8 cellular contexts compared by ENCODE assay signal in genomic region chr1:33127001-33127823, GRCh38. TPM values are rescaled to one million over a fixed set of nuclear protein-coding genes. Genes with fewer than 3 reads are reported as not detected.
DNase-seq lines count a peak whose midpoint lies in the region; ATAC-seq, FAIRE-seq and TF ChIP-seq lines count a peak whose summit lies in the region.

No MANE protein-coding gene starts in this region.

- peak overlapping the region; percentile 96 for H2AFZ ChIP-seq in H1 (ENCODE audit: low read length)
- no peak overlapping the region for H2AFZ ChIP-seq in mesenchymal stem cell (ENCODE audit: low read depth, low read length)

- H3K27me3 Mint-ChIP-seq in activated CD8-positive, alpha-beta memory T cell treated with anti-CD3 and anti-CD28 coated beads, Interleukin-2, amount 10 ng/mL, durations not matched to agents 7 days and 5 days: no peaks in the 10 kb centered on the region

- in situ Hi-C loops in Caki2 (cut with HindIII; ENCODE audit: low pct_unique_long_range_greater_than_20kb, low sequenced_read_pairs): no loop called here

- 0 out of 3 replicates have a peak, but pooled peaks of 1 of the 2 experiments have one; percentile 37 for TF ChIP-seq EP300 in H1 (IDR thresholded peaks at IDR 0.05; ENCODE audit: borderline replicate concordance in 1 of 2, low read depth in 2 of 2, low read length in 2 of 2)

- H2BK12ac ChIP-seq in H1 (ENCODE audit: low read depth, low read length) (no peak overlapping the region), mesenchymal stem cell (ENCODE audit: low read length in 2 of 2) (peak overlapping the region in 1 of 2 experiments; percentile 25)

- peak; percentile 71 to 88 for TF ChIP-seq POLR2A in H1 (IDR thresholded peaks at IDR 0.05; ENCODE audit: control extremely low read depth in 1 of 2, low read depth in 2 of 2, low read length in 2 of 2)

- peak; percentile 93 for ATAC-seq in GM21360 (IDR thresholded peaks at IDR 0.05; ENCODE audit: unreplicated experiment)
- ATAC-seq in activated CD8-positive, alpha-beta memory T cell treated with anti-CD3 and anti-CD28 coated beads, Interleukin-2, amount 10 ng/mL, durations not matched to agents 7 days and 5 days: peak; percentile 95

- no peaks in the 10 kb centered on the region for H3K36me3 ChIP-seq in H1 (ENCODE audit: control insufficient read depth in 2 of 4, insufficient read depth in 4 of 4, low read length in 3 of 4)
- H3K36me3 ChIP-seq in mesenchymal stem cell (ENCODE audit: control insufficient read depth in 1 of 2, insufficient read depth in 2 of 2, low read depth in 1 of 2, low read length in 2 of 2): peaks cover 0 to 3% of the 10 kb centered on the region in 2 experiments

- CTCF ChIA-PET in activated CD8-positive, alpha-beta memory T cell treated with anti-CD3 and anti-CD28 coated beads, Interleukin-2, amount 10 ng/mL, durations not matched to agents 7 days and 5 days (lab: Charles Lee): interaction anchor here (0.6 to 8.1 kb wide), 35 partner anchors 10 to 613 kb away, joined by 3 to 127 read pairs (median 4); partner anchors contain the start of genes AZIN2, TRIM62 and ZSCAN20
- CTCF ChIA-PET in H1 (lab: Charles Lee; ENCODE audit: partially characterized antibody): interaction anchor here (0.6 to 4.3 kb wide), 23 partner anchors 9 to 335 kb away, joined by 3 to 31 read pairs (median 4); no protein-coding TSS in a partner anchor

- peak overlapping the region; percentile 98 for H3K27ac Mint-ChIP-seq in activated CD8-positive, alpha-beta memory T cell treated with anti-CD3 and anti-CD28 coated beads, Interleukin-2, amount 10 ng/mL, durations not matched to agents 7 days and 5 days

- H3K23ac ChIP-seq in H1 (ENCODE audit: insufficient read length): no peak overlapping the region
- H3K23ac ChIP-seq in mesenchymal stem cell (ENCODE audit: low read length in 2 of 2): no peak overlapping the region

- H3K4me1 Mint-ChIP-seq in activated CD8-positive, alpha-beta memory T cell treated with anti-CD3 and anti-CD28 coated beads, Interleukin-2, amount 10 ng/mL, durations not matched to agents 7 days and 5 days: peaks cover 52% of the 10 kb centered on the region

- H4K8ac ChIP-seq in H1 (ENCODE audit: extremely low read depth, insufficient read depth, low read length) (no peak overlapping the region), mesenchymal stem cell (ENCODE audit: low read length) (peak overlapping the region; percentile 98)

- no peaks in the 10 kb centered on the region; a peak in 1 of 4 replicates for H3K79me2 ChIP-seq in H1 (ENCODE audit: control insufficient read depth in 1 of 2, insufficient read depth in 2 of 2, low read length in 2 of 2)

- H2BK15ac ChIP-seq in H1 (ENCODE audit: low read length) (0 out of 2 replicates have a peak overlapping the region, but pooled peaks have one; percentile 6), mesenchymal stem cell (ENCODE audit: low read depth, poor library complexity, severe bottlenecking) (no peak overlapping the region)

- H3K9ac ChIP-seq in H1 (replicated peaks in 1 of 4; ENCODE audit: extremely low read depth in 1 of 4, low read depth in 3 of 4, low read length in 3 of 4) (peak overlapping the region; percentile 66 to 83 (median 72)), mesenchymal stem cell (ENCODE audit: low read length) (peak overlapping the region; percentile 94)

- H3K18ac ChIP-seq in H1 (ENCODE audit: extremely low read depth, low read length): no peak overlapping the region
- peak overlapping the region; percentile 14 to 90 for H3K18ac ChIP-seq in mesenchymal stem cell (ENCODE audit: low read depth in 1 of 2, low read length in 2 of 2)

- WGBS in H1 (ENCODE audit: extremely low coverage in 1 of 2, insufficient coverage in 1 of 2, insufficient read length in 1 of 2, insufficient replicate concordance in 2 of 2, low coverage in 1 of 2, low lambda C conversion rate in 2 of 2, missing lambda C conversion rate in 1 of 2), 2 experiments: 10% methylated on average over 44 of the region's 44 CpGs; no CpG with 5 or more reads in 1 of the 2 experiments
- whole genome bisulfite sequencing in mesenchymal stem cell: 19% methylated on average over 40 of the region's 44 CpGs

- H3K9me3 ChIP-seq in H1 (ENCODE audit: insufficient read depth in 2 of 2, low read depth in 1 of 2, low read length in 1 of 2): no peaks in the 10 kb centered on the region
- H3K9me3 ChIP-seq in mesenchymal stem cell (ENCODE audit: control insufficient read depth, low read length): no peaks in the 10 kb centered on the region

- H2AK5ac ChIP-seq in H1 (ENCODE audit: low read depth, low read length): no peak overlapping the region
- H2AK5ac ChIP-seq in mesenchymal stem cell (ENCODE audit: low read length, severe bottlenecking): peak overlapping the region; percentile 92

- TF ChIP-seq RAD21 in H1 (IDR thresholded peaks at IDR 0.05 in 1 of 2, conservative IDR thresholded peaks at IDR 0.05 in 1 of 2; ENCODE audit: low read depth in 2 of 2, low read length in 2 of 2): peak in 1 of 2 experiments; percentile 34; a peak in 3 of 4 replicates

- H2BK20ac ChIP-seq in H1 (ENCODE audit: low read length): no peak overlapping the region

- POLR2A ChIA-PET in H1 (lab: Charles Lee; ENCODE audit: partially characterized antibody): interaction anchor here (0.8 to 1.8 kb wide), 7 partner anchors 11 to 145 kb away, joined by 3 to 7 read pairs (median 3); partner anchors contain the start of gene TRIM62

- peaks cover 0 to 6% (median 4%) of the 10 kb centered on the region in 4 experiments; a peak in 5 of 7 replicates for H3K27me3 ChIP-seq in H1 (replicated peaks in 1 of 4; ENCODE audit: control insufficient read depth in 3 of 4, extremely low read depth in 1 of 4, insufficient read depth in 3 of 4, low read length in 3 of 4)
- no peaks in the 10 kb centered on the region for H3K27me3 ChIP-seq in mesenchymal stem cell (ENCODE audit: control insufficient read depth in 1 of 2, insufficient read depth in 1 of 2, low read length in 2 of 2)

- peak overlapping the region; percentile 97 for H3K4me3 Mint-ChIP-seq in activated CD8-positive, alpha-beta memory T cell treated with anti-CD3 and anti-CD28 coated beads, Interleukin-2, amount 10 ng/mL, durations not matched to agents 7 days and 5 days

- no peak overlapping the region for H3K56ac ChIP-seq in H1 (replicated peaks; ENCODE audit: insufficient read length, low read depth, low read length)

- H3K14ac ChIP-seq in H1 (ENCODE audit: insufficient read length): no peak overlapping the region
- H3K14ac ChIP-seq in mesenchymal stem cell (ENCODE audit: low read length in 2 of 2): no peak overlapping the region

- TF ChIP-seq CTCF in H1 (IDR thresholded peaks at IDR 0.05; ENCODE audit: control extremely low read depth in 1 of 3, insufficient read depth in 1 of 3, low read depth in 1 of 3, low read length in 3 of 3): peak; percentile 81 to 99 (median 93)

- H3K79me1 ChIP-seq in H1 (ENCODE audit: low read depth, low read length): no peaks in the 10 kb centered on the region
- H3K79me1 ChIP-seq in mesenchymal stem cell (replicated peaks; ENCODE audit: low read length, poor library complexity, severe bottlenecking): peaks cover 4% of the 10 kb centered on the region

- FAIRE-seq in H1 (lab: Jason Lieb, UNC): peak; percentile 93

- H2BK120ac ChIP-seq in H1 (replicated peaks; ENCODE audit: low read depth, low read length): peak overlapping the region; percentile 60
- peak overlapping the region; percentile 71 for H2BK120ac ChIP-seq in mesenchymal stem cell (ENCODE audit: low read depth, low read length)

- peak overlapping the region; percentile 72 to 93 (median 88) for H3K4me3 ChIP-seq in H1 (ENCODE audit: extremely low read depth in 1 of 4, insufficient read depth in 2 of 4, low read depth in 3 of 4, low read length in 4 of 4)
- H3K4me3 ChIP-seq in mesenchymal stem cell (ENCODE audit: insufficient read depth in 1 of 2, low read depth in 1 of 2, low read length in 2 of 2): peak overlapping the region; percentile 64 to 81

- H3K4me2 ChIP-seq in H1 (ENCODE audit: insufficient read depth in 1 of 2, low read depth in 2 of 2, low read length in 2 of 2) (peak overlapping the region; percentile 55 to 66), mesenchymal stem cell (ENCODE audit: low read length, poor library complexity, severe bottlenecking) (peak overlapping the region; percentile 51)

- H3K23me2 ChIP-seq in H1 (ENCODE audit: low read depth, low read length): no peaks in the 10 kb centered on the region; the same call in 1 of the 2 replicates

- peak overlapping the region; percentile 7 for H4K5ac ChIP-seq in H1 (ENCODE audit: insufficient read length, low read depth, low read length)

- H3K9me3 Mint-ChIP-seq in activated CD8-positive, alpha-beta memory T cell treated with anti-CD3 and anti-CD28 coated beads, Interleukin-2, amount 10 ng/mL, durations not matched to agents 7 days and 5 days (ENCODE audit: low read depth): no peaks in the 10 kb centered on the region

- H4K91ac ChIP-seq in H1 (replicated peaks; ENCODE audit: insufficient read length, low read length): no peak overlapping the region
- H4K91ac ChIP-seq in mesenchymal stem cell (ENCODE audit: low read length): peak overlapping the region; percentile 88

- H3K4ac ChIP-seq in H1 (replicated peaks; ENCODE audit: insufficient read length, low read depth, low read length) (no peak overlapping the region), mesenchymal stem cell (ENCODE audit: low read depth in 1 of 2, low read length in 2 of 2) (peak overlapping the region; percentile 5 to 73)

- DNase-seq in Caki2 (ENCODE audit: low read depth) (peak; percentile 99), HT1080 (ENCODE audit: low read depth) (peak; percentile 99), NOMO-1 (lab: John Stamatoyannopoulos, UW; ENCODE audit: unreplicated experiment in 2 of 2) (peak; percentile 99), H1 (ENCODE audit: low read depth in 1 of 2, low spot score in 2 of 2) (peak; percentile 92 to 93), mesenchymal stem cell (peak; percentile 98)
- DNase-seq in activated CD8-positive, alpha-beta memory T cell treated with anti-CD3 and anti-CD28 coated beads, Interleukin-2, amount 10 ng/mL, durations not matched to agents 7 days and 5 days: peak; percentile 100
- peak; percentile 98 for DNase-seq in stimulated activated CD8-positive, alpha-beta memory T cell treated with anti-CD3 and anti-CD28 coated beads, Interleukin-12 subunit alpha, Interleukin-12 subunit beta, amount 100 ng/mL, for 4 hours (ENCODE audit: low read depth)

- 0 out of 2 replicates have a peak overlapping the region, but pooled peaks have one; percentile 48 for H2BK5ac ChIP-seq in H1 (ENCODE audit: low read depth, low read length)
- no peak overlapping the region for H2BK5ac ChIP-seq in mesenchymal stem cell (ENCODE audit: low read depth, low read length, poor library complexity, severe bottlenecking)

- no peaks in the 10 kb centered on the region for H4K20me1 ChIP-seq in H1 (replicated peaks in 1 of 2; ENCODE audit: control insufficient read depth in 1 of 2, insufficient read depth in 2 of 2, low read length in 2 of 2)

- H3K36me3 Mint-ChIP-seq in activated CD8-positive, alpha-beta memory T cell treated with anti-CD3 and anti-CD28 coated beads, Interleukin-2, amount 10 ng/mL, durations not matched to agents 7 days and 5 days: peaks cover 22% of the 10 kb centered on the region

- H3K27ac ChIP-seq in H1 (ENCODE audit: low read depth, low read length): peak overlapping the region; percentile 68
- H3K27ac ChIP-seq in mesenchymal stem cell (ENCODE audit: low read length, poor library complexity, severe bottlenecking): peak overlapping the region; percentile 57

- H3K4me1 ChIP-seq in H1 (replicated peaks in 1 of 4; ENCODE audit: control insufficient read depth in 3 of 4, insufficient read depth in 4 of 4, low read length in 3 of 4) (peaks cover 0 to 7% (median 2%) of the 10 kb centered on the region in 4 experiments; a peak in 6 of 7 replicates), mesenchymal stem cell (ENCODE audit: control insufficient read depth, insufficient read depth, low read depth, low read length) (peaks cover 3% of the 10 kb centered on the region)

RNA-seq across cellular contexts. Expression of gene AZIN2, which starts 46.3 kb away (rescaled TPM):
- 7.8 and 21.7 TPM in 2 replicates for total RNA-seq in Caki2 (2014; rRNA removed; shearing (Covaris generic); ENCODE audit: low replicate concordance)
- 2.3 and 5.5 TPM in 2 replicates for total RNA-seq in HT1080 (2014; rRNA removed; shearing (Covaris generic))
- 4.5 and 5.1 TPM in 2 replicates for polyA plus RNA-seq in HT1080 (2015; cell fraction: cytosol; rRNA removed)
- 10.2 and 17.3 TPM in 2 replicates for polyA plus RNA-seq in HT1080 (2015; cell fraction: nucleus; rRNA removed)
- total RNA-seq in activated CD8-positive, alpha-beta memory T cell treated with anti-CD3 and anti-CD28 coated beads, Interleukin-2, amount 10 ng/mL, durations not matched to agents 7 days and 5 days: 10 to 100 TPM in 1 of 2 experiments, 1 to 10 TPM in 1; 7.8 to 19.4 TPM
- total RNA-seq in H1 (2021; fragmentation: NEBNext Ultra II Directional; extraction: Animal tissue kit (Norgen Biotek cat#: 25700)): 0.21 and 0.22 TPM in 2 replicates
- polyA plus RNA-seq in H1 (2011; rRNA removed): 0.82 and 0.91 TPM in 2 replicates
- polyA plus RNA-seq in H1 (2011; cell fraction: cytosol; rRNA removed): 0.75 TPM
- polyA plus RNA-seq in H1 (2011; cell fraction: nucleus; rRNA removed): 1.9 TPM
- 0.29 to 0.92 TPM (median 0.46 TPM) in 4 replicates for polyA plus RNA-seq in H1 (2012, experiment 1 of 2)
- polyA plus RNA-seq in H1 (2012, experiment 2 of 2): 0.56 TPM
- 0.51 TPM for polyA plus RNA-seq in H1 (2013, experiment 1 of 2)
- 0.37 TPM for polyA plus RNA-seq in H1 (2013, experiment 2 of 2)
- polyA minus RNA-seq in H1 (2011; rRNA and poly(A)+ RNA removed): 0.66 and 4.2 TPM in 2 replicates
- 1.4 TPM for polyA minus RNA-seq in H1 (2011; cell fraction: cytosol; rRNA and poly(A)+ RNA removed)
- 3.4 TPM for polyA minus RNA-seq in H1 (2011; cell fraction: nucleus; rRNA and poly(A)+ RNA removed)
- 4.2 TPM for polyA plus RNA-seq in mesenchymal stem cell (2013, experiment 1 of 2)
- polyA plus RNA-seq in mesenchymal stem cell (2013, experiment 2 of 2): 3.2 TPM

RNA-seq across cellular contexts. Expression of gene TRIM62, which starts 54.6 kb away (rescaled TPM):
- 0.03 and 2.6 TPM in 2 replicates for total RNA-seq in Caki2 (2014; rRNA removed; shearing (Covaris generic); ENCODE audit: low replicate concordance)
- total RNA-seq in HT1080 (2014; rRNA removed; shearing (Covaris generic)): 1.5 and 2.7 TPM in 2 replicates
- 4.6 and 5.3 TPM in 2 replicates for polyA plus RNA-seq in HT1080 (2015; cell fraction: cytosol; rRNA removed)
- polyA plus RNA-seq in HT1080 (2015; cell fraction: nucleus; rRNA removed): 8.1 and 12.1 TPM in 2 replicates
- 10 to 100 TPM in 1 of 2 experiments, 1 to 10 TPM in 1; 9.9 to 13.0 TPM for total RNA-seq in activated CD8-positive, alpha-beta memory T cell treated with anti-CD3 and anti-CD28 coated beads, Interleukin-2, amount 10 ng/mL, durations not matched to agents 7 days and 5 days
- 10.3 and 10.8 TPM in 2 replicates for total RNA-seq in H1 (2021; fragmentation: NEBNext Ultra II Directional; extraction: Animal tissue kit (Norgen Biotek cat#: 25700))
- 6.3 and 8.7 TPM in 2 replicates for polyA plus RNA-seq in H1 (2011; rRNA removed)
- 4.8 TPM for polyA plus RNA-seq in H1 (2011; cell fraction: cytosol; rRNA removed)
- 10.4 TPM for polyA plus RNA-seq in H1 (2011; cell fraction: nucleus; rRNA removed)
- 4.7 to 9.1 TPM (median 6.6 TPM) in 4 replicates for polyA plus RNA-seq in H1 (2012, experiment 1 of 2)
- 6.2 TPM for polyA plus RNA-seq in H1 (2012, experiment 2 of 2)
- polyA plus RNA-seq in H1 (2013, experiment 1 of 2): 5.7 TPM
- polyA plus RNA-seq in H1 (2013, experiment 2 of 2): 5.1 TPM
- polyA minus RNA-seq in H1 (2011; rRNA and poly(A)+ RNA removed): 4.0 and 5.2 TPM in 2 replicates
- polyA minus RNA-seq in H1 (2011; cell fraction: cytosol; rRNA and poly(A)+ RNA removed): 4.5 TPM
- 6.0 TPM for polyA minus RNA-seq in H1 (2011; cell fraction: nucleus; rRNA and poly(A)+ RNA removed)
- polyA plus RNA-seq in mesenchymal stem cell (2013, experiment 1 of 2): 10.9 TPM
- 10.9 TPM for polyA plus RNA-seq in mesenchymal stem cell (2013, experiment 2 of 2)

Comparison
In these comparisons a context has a peak if more than half of its experiments do, and no peak if none do; other contexts are left out.
1. Peak in every context shown above with its lines: DNase-seq, ATAC-seq, H3K4me3 ChIP-seq and H3K27ac ChIP-seq.